ENCODE assay signal across 17 cellular contexts in genomic region chr16:15799851-15800495, GRCh38. TPM values are rescaled to one million over a fixed set of nuclear protein-coding genes. Genes with fewer than 3 reads are reported as not detected.
"Had no signal": no experiment of that assay in that cellular context is flagged by ENCODE, and none has a peak within 500 bp of the region (broad histone marks: within the 10 kb centered on the region; RNA-seq: fewer than 3 reads in every experiment).

No MANE protein-coding gene starts in this region.

- H3K4me1 Mint-ChIP-seq: naive thymus-derived CD8-positive, alpha-beta T cell; stimulated activated effector memory CD8-positive, alpha-beta T cell treated with anti-CD3 and anti-CD28 coated beads, Interleukin-12 subunit alpha, Interleukin-12 subunit beta, amount 100 ng/mL, for 72 hours had no signal

- H3K4me3 Mint-ChIP-seq: naive thymus-derived CD8-positive, alpha-beta T cell; stimulated activated effector memory CD8-positive, alpha-beta T cell treated with anti-CD3 and anti-CD28 coated beads, Interleukin-12 subunit alpha, Interleukin-12 subunit beta, amount 100 ng/mL, for 72 hours; type B pancreatic cell had no signal

- H3K4me1 ChIP-seq: gastrocnemius medialis, psoas muscle had no signal

- H3K4me3 ChIP-seq: gastrocnemius medialis, psoas muscle, smooth muscle cell, testis had no signal

- H3K36me3 ChIP-seq: gastrocnemius medialis, neutrophil had no signal

- H3K9me3 ChIP-seq: neutrophil, testis had no signal

- DNase-seq: effector memory CD4-positive, alpha-beta T cell; gastrocnemius medialis; glutamatergic neuron; islet precursor cell; mammary epithelial cell; naive thymus-derived CD8-positive, alpha-beta T cell; psoas muscle; stimulated activated CD4-positive, alpha-beta T cell treated with anti-CD3 and anti-CD28 coated beads, Interleukin-2, amount 100 ng/mL, for 48 hours; stimulated activated CD8-positive, alpha-beta memory T cell treated with anti-CD3 and anti-CD28 coated beads, Interleukin-4, amount 100 ng/mL, for 48 hours; stimulated activated naive CD8-positive, alpha-beta T cell treated with anti-CD3 and anti-CD28 coated beads, Interleukin-15, Interleukin-2, amounts not matched to agents 100 U/mL and 50 U/mL, for 24 hours; testis had no signal

- H3K27ac Mint-ChIP-seq: stimulated activated effector memory CD8-positive, alpha-beta T cell treated with anti-CD3 and anti-CD28 coated beads, Interleukin-12 subunit alpha, Interleukin-12 subunit beta, amount 100 ng/mL, for 72 hours; type B pancreatic cell had no signal

- H3K27ac ChIP-seq: gastrocnemius medialis, neutrophil, psoas muscle, testis had no signal

- H3K27me3 ChIP-seq: gastrocnemius medialis, neutrophil, testis had no signal

- ATAC-seq: esophagus mucosa; gastrocnemius medialis; left lobe of liver; naive thymus-derived CD8-positive, alpha-beta T cell; psoas muscle; stimulated activated effector memory CD8-positive, alpha-beta T cell treated with anti-CD3 and anti-CD28 coated beads, Interleukin-12 subunit alpha, Interleukin-12 subunit beta, amount 100 ng/mL, for 72 hours; stimulated activated naive CD8-positive, alpha-beta T cell treated with anti-CD3 and anti-CD28 coated beads, Interleukin-15, Interleukin-2, amounts not matched to agents 100 U/mL and 50 U/mL, for 24 hours had no signal

- H3K36me3 Mint-ChIP-seq: stimulated activated effector memory CD8-positive, alpha-beta T cell treated with anti-CD3 and anti-CD28 coated beads, Interleukin-12 subunit alpha, Interleukin-12 subunit beta, amount 100 ng/mL, for 72 hours; type B pancreatic cell had no signal

RNA-seq across cellular contexts. Expression of gene MYH11, which starts 56.9 kb away (rescaled TPM):
- total RNA-seq: naive thymus-derived CD8-positive, alpha-beta T cell; smooth muscle cell had no signal
